15 cellular contexts compared by ENCODE assay signal in the genomic region with DNA sequence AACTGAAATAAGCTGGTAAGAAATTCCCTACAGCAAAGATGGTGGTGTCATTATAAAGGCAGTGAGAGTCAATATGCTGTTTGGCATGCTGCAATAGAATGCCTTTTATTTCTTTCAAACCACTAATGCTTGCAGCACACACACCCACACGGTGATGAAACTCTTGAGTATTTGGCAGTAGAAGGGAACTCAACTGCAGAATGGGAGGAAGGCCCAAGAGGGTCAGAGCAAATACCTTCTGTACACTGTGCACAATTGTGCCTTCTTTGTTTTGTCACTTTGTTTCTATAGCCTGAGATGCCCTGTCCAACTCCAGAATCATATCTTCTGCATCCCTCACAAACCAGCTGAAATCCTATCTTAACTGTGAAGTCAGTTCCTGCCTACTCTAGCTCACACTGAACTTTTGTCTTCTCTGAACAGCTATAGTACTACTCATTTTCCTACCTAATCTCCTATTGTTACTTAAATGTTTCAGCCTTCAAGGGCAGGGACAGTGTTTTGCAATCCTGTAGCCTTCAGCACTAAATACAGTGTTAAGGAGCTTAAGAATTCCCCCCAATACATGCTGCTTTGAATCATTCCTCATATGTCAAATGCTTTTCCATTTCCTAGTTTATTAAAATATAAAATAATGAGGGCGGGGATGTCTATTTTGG. TPM values are rescaled to one million over a fixed set of nuclear protein-coding genes. Genes with fewer than 3 reads are reported as not detected.
DNase-seq lines count a peak whose midpoint lies in the region; ATAC-seq and TF ChIP-seq lines count a peak whose summit lies in the region.
"Had no signal": no experiment of that assay in that cellular context is flagged by ENCODE, and none has a peak within 500 bp of the region (broad histone marks: within the 10 kb centered on the region; RNA-seq: fewer than 3 reads in every experiment).

No MANE protein-coding gene starts in this region.

- peaks cover 18% of the 10 kb centered on the region for H4K20me1 ChIP-seq in smooth muscle cell (ENCODE audit: low read depth)

- H3K27ac Mint-ChIP-seq in activated T-helper 17 cell treated with anti-CD3 and anti-CD28 coated beads, Interleukin-2, amount 50 U/mL, for 72 hours = peak overlapping the region; percentile 12

- WGBS in heart left ventricle, 4 donors = 65 to 77% (median 72%) methylated on average over 2 of the region's 2 CpGs
- WGBS in smooth muscle cell (ENCODE audit: low lambda C conversion rate) = 83% methylated on average over 2 of the region's 2 CpGs

- no peaks in the 10 kb centered on the region for H3K27me3 ChIP-seq in heart left ventricle
- H3K27me3 ChIP-seq in smooth muscle cell (ENCODE audit: low read depth) = no peaks in the 10 kb centered on the region

- H3K9ac ChIP-seq in smooth muscle cell (ENCODE audit: low read depth) = no peak overlapping the region

- no peaks in the 10 kb centered on the region for H3K27me3 Mint-ChIP-seq in activated T-helper 17 cell treated with anti-CD3 and anti-CD28 coated beads, Interleukin-2, amount 50 U/mL, for 72 hours

- H3K4me1 Mint-ChIP-seq in activated T-helper 17 cell treated with anti-CD3 and anti-CD28 coated beads, Interleukin-2, amount 50 U/mL, for 72 hours = no peaks in the 10 kb centered on the region

- no peak for TF ChIP-seq CTCF in heart left ventricle (IDR thresholded peaks at IDR 0.05)
- no peak for TF ChIP-seq CTCF in smooth muscle cell (IDR thresholded peaks at IDR 0.05; ENCODE audit: borderline replicate concordance, insufficient read depth, poor library complexity, severe bottlenecking)

- no peak for TF ChIP-seq POLR2A in heart left ventricle (IDR thresholded peaks at IDR 0.05)

- ATAC-seq in activated T-helper 17 cell treated with anti-CD3 and anti-CD28 coated beads, Interleukin-2, amount 50 U/mL, for 72 hours (replicated peaks) = no peak
- peak in 3 of 4 donors; percentile 45 to 89 (median 84) for ATAC-seq in heart left ventricle
- ATAC-seq: Panc1 had no signal

- H3F3A ChIP-seq in smooth muscle cell (ENCODE audit: low read depth) = peaks cover 5% of the 10 kb centered on the region

- H3K4me3 ChIP-seq in heart left ventricle (no peak overlapping the region), smooth muscle cell (no peak overlapping the region)
- H3K4me3 ChIP-seq: thoracic aorta had no signal

- H3K4me1 ChIP-seq in heart left ventricle (peaks cover 0 to 8% (median 0%) of the 10 kb centered on the region in 12 donors), smooth muscle cell (ENCODE audit: low read depth) (no peaks in the 10 kb centered on the region)

- intact Hi-C loops in heart left ventricle (cut with DNase I) = no loop called here

- H2AFZ ChIP-seq in smooth muscle cell (ENCODE audit: low read depth) = no peak overlapping the region

- H3K36me3 ChIP-seq in heart left ventricle (peaks cover 0 to 100% (median 99%) of the 10 kb centered on the region in 9 donors), smooth muscle cell (ENCODE audit: low read depth) (peaks cover 32% of the 10 kb centered on the region)

- DNase-seq in NOMO-1 (lab: John Stamatoyannopoulos, UW; ENCODE audit: unreplicated experiment in 2 of 2) = peak; percentile 5 to 11
- no peak for DNase-seq in NOMO-1 treated with DMSO at 0.1 percent for 48 hours (lab: John Stamatoyannopoulos, UW; ENCODE audit: unreplicated experiment)
- no peak for DNase-seq in heart left ventricle
- no peak for DNase-seq in smooth muscle cell (lab: John Stamatoyannopoulos, UW; ENCODE audit: unreplicated experiment)
- DNase-seq in EL = no peak
- no peak for DNase-seq in cortex of kidney (lab: John Stamatoyannopoulos, UW)
- no peak for DNase-seq in NCI-H510A (lab: John Stamatoyannopoulos, UW)
- DNase-seq: DMS153, GOT3, NCI-H2081, T-helper 9 cell had no signal

- no peaks in the 10 kb centered on the region for H3K9me3 ChIP-seq in heart left ventricle
- no peaks in the 10 kb centered on the region for H3K9me3 ChIP-seq in smooth muscle cell (replicated peaks; ENCODE audit: low read depth)
- H3K9me3 ChIP-seq: thoracic aorta had no signal

- no peak overlapping the region for H3K4me3 Mint-ChIP-seq in activated T-helper 17 cell treated with anti-CD3 and anti-CD28 coated beads, Interleukin-2, amount 50 U/mL, for 72 hours

- peaks cover 99% of the 10 kb centered on the region for H3K36me3 Mint-ChIP-seq in activated T-helper 17 cell treated with anti-CD3 and anti-CD28 coated beads, Interleukin-2, amount 50 U/mL, for 72 hours (ENCODE audit: low read depth)

- H3K79me2 ChIP-seq in smooth muscle cell (ENCODE audit: low read depth) = peaks cover 17% of the 10 kb centered on the region

- H3K9me3 Mint-ChIP-seq in activated T-helper 17 cell treated with anti-CD3 and anti-CD28 coated beads, Interleukin-2, amount 50 U/mL, for 72 hours = no peaks in the 10 kb centered on the region

- no peak overlapping the region for H3K4me2 ChIP-seq in smooth muscle cell

- H3K27ac ChIP-seq in heart left ventricle = no peak overlapping the region
- peak overlapping the region; percentile 33 for H3K27ac ChIP-seq in smooth muscle cell (ENCODE audit: low read depth)
- H3K27ac ChIP-seq: 22Rv1, thoracic aorta had no signal

RNA-seq across cellular contexts. Expression of gene MMS19, which starts 22.2 kb away (rescaled TPM):
- total RNA-seq in activated T-helper 17 cell treated with anti-CD3 and anti-CD28 coated beads, Interleukin-2, amount 50 U/mL, for 72 hours = 10 to 100 TPM; 89.3 to 90.5 TPM
- total RNA-seq in heart left ventricle (10 to 100 TPM; 30.2 to 63.5 (median 48.1) TPM), smooth muscle cell (97.9 and 125 TPM in 2 replicates)
- polyA plus RNA-seq in heart left ventricle (10 to 100 TPM; 43.9 to 52.0 TPM), smooth muscle cell (76.8 and 81.4 TPM in 2 replicates)

RNA-seq across cellular contexts. Expression of gene UBTD1, which starts 22.7 kb away (rescaled TPM):
- total RNA-seq in activated T-helper 17 cell treated with anti-CD3 and anti-CD28 coated beads, Interleukin-2, amount 50 U/mL, for 72 hours = 1 to 10 TPM; 1.7 to 2.1 TPM
- total RNA-seq in heart left ventricle (10 to 100 TPM; 18.2 to 42.9 (median 27.7) TPM), smooth muscle cell (26.5 and 27.1 TPM in 2 replicates)
- polyA plus RNA-seq in heart left ventricle (10 to 100 TPM; 49.0 to 49.7 TPM), smooth muscle cell (59.9 and 61.5 TPM in 2 replicates)

RNA-seq across cellular contexts. Expression of gene ZDHHC16, which starts 30.1 kb away (rescaled TPM):
- total RNA-seq in activated T-helper 17 cell treated with anti-CD3 and anti-CD28 coated beads, Interleukin-2, amount 50 U/mL, for 72 hours = 10 to 100 TPM; 49.2 to 65.8 TPM
- 10 to 100 TPM; 16.2 to 36.8 (median 25.2) TPM for total RNA-seq in heart left ventricle
- 10 to 100 TPM; 21.3 to 59.5 TPM for polyA plus RNA-seq in heart left ventricle
- 48.5 and 50.3 TPM in 2 replicates for total RNA-seq in smooth muscle cell
- 73.3 and 81.1 TPM in 2 replicates for polyA plus RNA-seq in smooth muscle cell

RNA-seq across cellular contexts. Expression of gene EXOSC1, which starts 30.3 kb away (rescaled TPM):
- total RNA-seq in activated T-helper 17 cell treated with anti-CD3 and anti-CD28 coated beads, Interleukin-2, amount 50 U/mL, for 72 hours = 10 to 100 TPM; 49.7 to 54.2 TPM
- 10 to 100 TPM; 14.8 to 24.6 (median 16.9) TPM for total RNA-seq in heart left ventricle
- polyA plus RNA-seq in heart left ventricle = 10 to 100 TPM; 26.0 to 34.5 TPM
- 44.9 and 48.7 TPM in 2 replicates for total RNA-seq in smooth muscle cell
- 61.5 and 97.5 TPM in 2 replicates for polyA plus RNA-seq in smooth muscle cell

RNA-seq across cellular contexts. Expression of gene PGAM1, which starts 50.1 kb away (rescaled TPM):
- total RNA-seq in activated T-helper 17 cell treated with anti-CD3 and anti-CD28 coated beads, Interleukin-2, amount 50 U/mL, for 72 hours = 1,000 to 10,000 TPM; 1,094 to 1,221 TPM
- 100 to 1,000 TPM; 204 to 343 (median 250) TPM for total RNA-seq in heart left ventricle
- polyA plus RNA-seq in heart left ventricle = 100 to 1,000 TPM in 1 of 2 donors, 10 to 100 TPM in 1; 41.6 to 436 TPM
- 725 and 787 TPM in 2 replicates for total RNA-seq in smooth muscle cell
- 921 and 957 TPM in 2 replicates for polyA plus RNA-seq in smooth muscle cell

Comparison
In these comparisons a context has a peak if more than half of its experiments do, and no peak if none do; other contexts are left out.
1. DNase-seq: peak in NOMO-1 (2 of 2); none in NOMO-1 treated with DMSO at 0.1 percent for 48 hours (single experiment), heart left ventricle (0 of 5), smooth muscle cell (single experiment), EL (single experiment), cortex of kidney (single experiment) and NCI-H510A (single experiment).